Comparison of ENCODE assay signal across 17 cellular contexts in the genomic region with DNA sequence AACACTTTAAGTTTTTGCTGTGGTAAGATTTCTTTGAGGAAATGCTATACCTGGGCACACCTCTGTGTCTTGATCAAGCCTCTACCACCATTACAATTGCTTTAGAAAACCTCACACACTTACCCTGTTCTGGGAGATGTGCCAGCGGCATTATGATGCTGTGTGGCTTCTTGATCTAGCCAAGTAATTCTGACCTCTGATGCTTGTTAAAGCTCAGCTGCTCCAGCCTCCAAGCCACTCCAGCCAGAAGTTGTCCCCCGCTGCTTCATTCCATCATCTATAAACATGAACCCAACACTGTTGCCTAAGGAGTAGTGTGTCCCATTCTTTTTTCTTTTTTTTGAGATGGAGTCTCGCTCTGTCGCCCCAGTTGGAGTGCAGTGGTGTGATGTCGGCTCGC.
A peak's percentile ranks its signal among the peaks of the same experiment; 100 is the strongest.
DNase-seq lines count a peak whose midpoint lies in the region; ATAC-seq and TF ChIP-seq lines count a peak whose summit lies in the region.
"Had no signal": no experiment of that assay in that cellular context is flagged by ENCODE, and none has a peak within 500 bp of the region (broad histone marks: within the 10 kb centered on the region; RNA-seq: fewer than 3 reads in every experiment).

No MANE protein-coding gene starts in this region.

- DNase-seq in AG08396 (ENCODE audit: low spot score) (peak; percentile 20), GM04504 (ENCODE audit: low read depth) (peak; percentile 15), astrocyte of the cerebellum (ENCODE audit: low read depth) (peak; percentile 86), immature natural killer cell (no peak), COLO829 (ENCODE audit: low spot score) (no peak), LoVo (ENCODE audit: low spot score) (no peak), H4 (ENCODE audit: low spot score) (no peak)
- DNase-seq: activated CD4-positive, alpha-beta T cell treated with anti-CD3 and anti-CD28 coated beads for 1 hour; activated T-cell treated with anti-CD3 and anti-CD28 coated beads, Interleukin-2, amount 50 U/mL, for 4 hours; heart left ventricle; mesendoderm; MM.1S; NCI-H1694 treated with DMSO at 0.1 percent for 48 hours; NCI-H446; right lobe of liver; SIG-M5 had no signal

- TF ChIP-seq CTCF in astrocyte of the cerebellum (IDR thresholded peaks at IDR 0.05; ENCODE audit: low read depth, low read length, missing control alignments) = no peak

- ATAC-seq in GM18858 (IDR thresholded peaks at IDR 0.05; ENCODE audit: unreplicated experiment) = no peak
- ATAC-seq: activated T-cell treated with anti-CD3 and anti-CD28 coated beads, Interleukin-2, amount 50 U/mL, for 4 hours; heart left ventricle; right lobe of liver had no signal

- no peak overlapping the region for H3K4me3 Mint-ChIP-seq in immature natural killer cell
- H3K4me3 Mint-ChIP-seq: activated T-cell treated with anti-CD3 and anti-CD28 coated beads, Interleukin-2, amount 50 U/mL, for 4 hours had no signal

- no peaks in the 10 kb centered on the region for H3K9me3 Mint-ChIP-seq in immature natural killer cell
- H3K9me3 Mint-ChIP-seq: activated T-cell treated with anti-CD3 and anti-CD28 coated beads, Interleukin-2, amount 50 U/mL, for 4 hours had no signal

- H3K27ac Mint-ChIP-seq in immature natural killer cell = peak overlapping the region in 4 of 6 donors; percentile 21 to 55 (median 48)

- peaks cover 10 to 15% of the 10 kb centered on the region in 2 donors for H3K4me1 Mint-ChIP-seq in immature natural killer cell

- H3K36me3 Mint-ChIP-seq in immature natural killer cell = peaks cover 5 to 15% (median 8%) of the 10 kb centered on the region in 3 donors

- in situ Hi-C loops in astrocyte of the cerebellum (cut with HindIII; ENCODE audit: low sequenced_read_pairs) = no loop called here

- no peak overlapping the region for H3K4me3 ChIP-seq in astrocyte of the cerebellum (ENCODE audit: low read depth, low read length)
- H3K4me3 ChIP-seq: heart left ventricle, right lobe of liver had no signal

- H3K27me3 Mint-ChIP-seq in immature natural killer cell (ENCODE audit: low read depth in 3 of 3) = no peaks in the 10 kb centered on the region

Comparison
In these comparisons a context has a peak if more than half of its experiments do, and no peak if none do; other contexts are left out.
1. DNase-seq: peak in AG08396 (single experiment), GM04504 (single experiment) and astrocyte of the cerebellum (single experiment); none in immature natural killer cell (0 of 3), COLO829 (single experiment), LoVo (single experiment) and H4 (single experiment).